29 cellular contexts compared by ENCODE assay signal in genomic region chr6:119231394-119231793, GRCh38.
"Had no signal": no experiment of that assay in that cellular context is flagged by ENCODE, and none has a peak within 500 bp of the region (broad histone marks: within the 10 kb centered on the region; RNA-seq: fewer than 3 reads in every experiment).

No MANE protein-coding gene starts in this region.

- H2AFZ ChIP-seq: neural progenitor cell, parathyroid adenoma had no signal

- H3K27ac ChIP-seq: neural progenitor cell, ovary, parathyroid adenoma, psoas muscle, skin epidermis, spleen, stomach, thoracic aorta, thyroid gland, tibial nerve, upper lobe of left lung, vagina had no signal

- H3K9ac ChIP-seq: neural progenitor cell, parathyroid adenoma had no signal

- DNase-seq: naive thymus-derived CD4-positive, alpha-beta T cell; natural killer cell; occipital lobe; ovary; posterior cingulate gyrus; psoas muscle; right cardiac atrium; spleen; stimulated activated CD4-positive, alpha-beta T cell treated with anti-CD3 and anti-CD28 coated beads, Interleukin-12 subunit alpha, Interleukin-12 subunit beta, amount 100 ng/mL, for 4 hours; stimulated activated CD4-positive, alpha-beta T cell treated with anti-CD3 and anti-CD28 coated beads, Interleukin-1b, Interleukin-23, amount 100 ng/mL, for 48 hours; stimulated activated CD4-positive, alpha-beta T cell treated with anti-CD3 and anti-CD28 coated beads, Interleukin-4, amount 100 ng/mL, for 24 hours; stimulated activated naive CD4-positive, alpha-beta T cell; stimulated activated naive CD8-positive, alpha-beta T cell treated with anti-CD3 and anti-CD28 coated beads, Interleukin-15, Interleukin-2, amounts not matched to agents 100 U/mL and 50 U/mL, for 24 hours; stomach; thyroid gland; trophoblast cell; upper lobe of left lung had no signal

- FAIRE-seq: urothelium cell line had no signal

- H3K27me3 ChIP-seq: neural progenitor cell, ovary, spleen, stomach, thyroid gland, tibial nerve, upper lobe of left lung, vagina had no signal

- H3K4me1 Mint-ChIP-seq: nephron; stimulated activated memory B cell treated with anti-CD40 and anti-IgM and Interleukin-4, amounts not matched to agents 10 μg/mL and 1 μg/mL and 100 μg/mL, for 72 hours had no signal

- H3K4me3 ChIP-seq: neural progenitor cell, ovary, psoas muscle, skin epidermis, smooth muscle cell, spleen, stomach, thoracic aorta, thyroid gland, tibial nerve, upper lobe of left lung, vagina had no signal

- H3K27me3 Mint-ChIP-seq: naive thymus-derived CD4-positive, alpha-beta T cell; progenitor cell of endocrine pancreas; stimulated activated memory B cell treated with anti-CD40 and anti-IgM and Interleukin-4, amounts not matched to agents 10 μg/mL and 1 μg/mL and 100 μg/mL, for 72 hours had no signal

- H3K79me2 ChIP-seq: parathyroid adenoma had no signal

- H3K36me3 ChIP-seq: neural progenitor cell, ovary, thoracic aorta, thyroid gland had no signal

- H3K4me1 ChIP-seq: neural progenitor cell, psoas muscle, spleen, thyroid gland, tibial nerve, upper lobe of left lung, vagina had no signal

- H3K4me3 Mint-ChIP-seq: naive thymus-derived CD4-positive, alpha-beta T cell; natural killer cell; nephron; neural progenitor cell; stimulated activated memory B cell treated with anti-CD40 and anti-IgM and Interleukin-4, amounts not matched to agents 10 μg/mL and 1 μg/mL and 100 μg/mL, for 72 hours had no signal

- H3K9me3 Mint-ChIP-seq: natural killer cell; stimulated activated memory B cell treated with anti-CD40 and anti-IgM and Interleukin-4, amounts not matched to agents 10 μg/mL and 1 μg/mL and 100 μg/mL, for 72 hours had no signal

- ATAC-seq: naive thymus-derived CD4-positive, alpha-beta T cell; natural killer cell; psoas muscle; right cardiac atrium; sciatic nerve; stimulated activated memory B cell treated with anti-CD40 and anti-IgM and Interleukin-4, amounts not matched to agents 10 μg/mL and 1 μg/mL and 100 μg/mL, for 72 hours; stimulated activated naive CD8-positive, alpha-beta T cell treated with anti-CD3 and anti-CD28 coated beads, Interleukin-15, Interleukin-2, amounts not matched to agents 100 U/mL and 50 U/mL, for 24 hours had no signal

- H3K9me3 ChIP-seq: ovary, psoas muscle, stomach, thoracic aorta, thyroid gland, upper lobe of left lung, vagina had no signal

- H3K27ac Mint-ChIP-seq: nephron; neural progenitor cell; progenitor cell of endocrine pancreas; stimulated activated memory B cell treated with anti-CD40 and anti-IgM and Interleukin-4, amounts not matched to agents 10 μg/mL and 1 μg/mL and 100 μg/mL, for 72 hours had no signal

- H3K4me2 ChIP-seq: neural progenitor cell, smooth muscle cell had no signal
